In genomic region chr6:113381957-113382356, GRCh38 we compare ENCODE assay signal across 1 cellular context.
TF ChIP-seq lines count a peak whose summit lies in the region.

No MANE protein-coding gene starts in this region.

TF ChIP-seq in WTC11, 78 proteins besides CTCF, POLR2A, EP300 and RAD21 (continued from another document):
- TF ChIP-seq ATF6 (CRISPR knock-in tag; IDR thresholded peaks at IDR 0.05) (no peak), ELF4 (CRISPR knock-in tag; IDR thresholded peaks at IDR 0.05; ENCODE audit: low read depth) (no peak), MXD4 (CRISPR knock-in tag; IDR thresholded peaks at IDR 0.05; ENCODE audit: borderline replicate concordance) (no peak)
- TF ChIP-seq, protein P1, sequence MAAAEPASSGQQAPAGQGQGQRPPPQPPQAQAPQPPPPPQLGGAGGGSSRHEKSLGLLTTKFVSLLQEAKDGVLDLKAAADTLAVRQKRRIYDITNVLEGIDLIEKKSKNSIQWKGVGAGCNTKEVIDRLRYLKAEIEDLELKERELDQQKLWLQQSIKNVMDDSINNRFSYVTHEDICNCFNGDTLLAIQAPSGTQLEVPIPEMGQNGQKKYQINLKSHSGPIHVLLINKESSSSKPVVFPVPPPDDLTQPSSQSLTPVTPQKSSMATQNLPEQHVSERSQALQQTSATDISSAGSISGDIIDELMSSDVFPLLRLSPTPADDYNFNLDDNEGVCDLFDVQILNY (CRISPR knock-in tag; IDR thresholded peaks at IDR 0.05), result no peak
